Comparison of ENCODE assay signal across 12 cellular contexts in the genomic region with DNA sequence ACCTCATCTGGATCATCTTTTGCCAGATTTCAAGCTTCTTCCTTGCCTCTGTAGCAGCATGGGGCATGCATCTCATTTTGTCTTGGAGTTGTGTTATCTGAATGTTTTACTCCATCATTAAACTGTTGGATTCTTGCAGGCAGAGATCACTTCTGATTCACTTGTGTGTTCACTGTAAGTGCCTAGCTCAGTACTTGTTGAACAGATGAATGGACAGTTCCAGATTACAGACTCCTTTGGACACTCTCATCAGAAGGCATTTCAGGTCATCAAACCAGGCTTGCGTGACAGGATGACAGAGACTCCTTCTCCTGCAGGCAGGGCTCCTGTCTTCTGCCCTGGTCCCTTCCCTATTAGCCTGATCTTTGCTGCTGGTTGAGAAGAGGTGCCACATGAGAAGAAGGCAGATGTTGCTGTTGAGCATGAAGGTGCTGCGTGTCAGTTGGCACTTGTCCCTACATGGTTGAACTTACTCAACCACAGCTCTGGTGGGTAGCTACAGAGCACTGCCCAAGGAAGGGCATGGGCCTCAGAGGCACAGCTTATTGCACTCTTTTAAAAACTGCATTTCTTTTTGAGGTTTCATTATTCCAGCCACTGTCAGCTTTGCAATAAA. TPM values are rescaled to one million over a fixed set of nuclear protein-coding genes. Genes with fewer than 3 reads are reported as not detected.
A peak's percentile ranks its signal among the peaks of the same experiment; 100 is the strongest.
DNase-seq lines count a peak whose midpoint lies in the region; TF ChIP-seq lines count a peak whose summit lies in the region.
"Had no signal": no experiment of that assay in that cellular context is flagged by ENCODE, and none has a peak within 500 bp of the region (broad histone marks: within the 10 kb centered on the region; RNA-seq: fewer than 3 reads in every experiment).

No MANE protein-coding gene starts in this region.

- POLR2A ChIA-PET in CD8-positive, alpha-beta memory T cell (lab: Charles Lee): no interaction called here

- no peaks in the 10 kb centered on the region for H3K27me3 ChIP-seq in CD8-positive, alpha-beta memory T cell (ENCODE audit: insufficient read depth, low read length, poor library complexity, severe bottlenecking)
- H3K27me3 ChIP-seq in MM.1S (replicated peaks; ENCODE audit: insufficient read depth, low read length): no peaks in the 10 kb centered on the region
- no peaks in the 10 kb centered on the region for H3K27me3 ChIP-seq in sigmoid colon

- H3K4me2 ChIP-seq in MM.1S (ENCODE audit: low read depth, low read length): peak overlapping the region; percentile 67

- H3K4me1 ChIP-seq in CD8-positive, alpha-beta memory T cell (ENCODE audit: insufficient read depth, low read length): peaks cover 79% of the 10 kb centered on the region
- H3K4me1 ChIP-seq in MM.1S (ENCODE audit: low read length): peaks cover 92% of the 10 kb centered on the region
- peaks cover 0 to 77% (median 75%) of the 10 kb centered on the region in 4 donors for H3K4me1 ChIP-seq in sigmoid colon

- TF ChIP-seq CTCF in MM.1S (IDR thresholded peaks at IDR 0.05; ENCODE audit: low read length): no peak
- no peak for TF ChIP-seq CTCF in fibroblast of mammary gland (conservative IDR thresholded peaks at IDR 0.05; ENCODE audit: control insufficient read depth, insufficient read depth, low read depth, low read length)
- no peak for TF ChIP-seq CTCF in sigmoid colon (IDR thresholded peaks at IDR 0.05)

- H3K79me2 ChIP-seq in MM.1S (ENCODE audit: low read length): peaks cover 97% of the 10 kb centered on the region

- no peak overlapping the region for H3K27ac ChIP-seq in CD8-positive, alpha-beta memory T cell (ENCODE audit: low read depth, low read length)
- H3K27ac ChIP-seq in MM.1S (ENCODE audit: low read length): peak overlapping the region; percentile 97
- peak overlapping the region; percentile 66 to 82 (median 70) for H3K27ac ChIP-seq in sigmoid colon
- H3K27ac ChIP-seq: epithelial cell of prostate had no signal

- H3K9ac ChIP-seq in MM.1S (ENCODE audit: low read length): peak overlapping the region; percentile 73

- H3K27me3 Mint-ChIP-seq in CD8-positive, alpha-beta memory T cell: no peaks in the 10 kb centered on the region

- H3K9me2 ChIP-seq in MM.1S (replicated peaks; ENCODE audit: insufficient read depth, low read length): no peaks in the 10 kb centered on the region

- DNase-seq in CD8-positive, alpha-beta memory T cell: no peak
- no peak for DNase-seq in MM.1S
- DNase-seq in fibroblast of mammary gland (ENCODE audit: low read depth): peak; percentile 29
- peak; percentile 43 for DNase-seq in sigmoid colon
- DNase-seq in NCI-H82 treated with DMSO at 0.1 percent for 48 hours (lab: John Stamatoyannopoulos, UW; ENCODE audit: unreplicated experiment): no peak
- DNase-seq in NCI-H1092 (lab: John Stamatoyannopoulos, UW): no peak
- DNase-seq in DMS53 (lab: John Stamatoyannopoulos, UW): no peak
- DNase-seq: cerebellar nuclear complex, H7, MV-4-11 had no signal

- H3K9me3 Mint-ChIP-seq in CD8-positive, alpha-beta memory T cell: no peaks in the 10 kb centered on the region

- intact Hi-C loops in sigmoid colon (cut with DNase I): loop anchor here (5.0 kb wide), 1 partner anchor 46 kb away; no protein-coding TSS in a partner anchor

- 80 to 92% methylated on average over 2 of the region's 2 CpGs for WGBS in sigmoid colon, 2 donors

- peaks cover 14% of the 10 kb centered on the region for H3K36me3 ChIP-seq in CD8-positive, alpha-beta memory T cell (ENCODE audit: insufficient read depth, low read length)
- peaks cover 14% of the 10 kb centered on the region for H3K36me3 ChIP-seq in MM.1S (replicated peaks; ENCODE audit: insufficient read depth, low read length)
- no peaks in the 10 kb centered on the region for H3K36me3 ChIP-seq in sigmoid colon

- peak overlapping the region; percentile 61 to 90 (median 81) for H3K27ac Mint-ChIP-seq in CD8-positive, alpha-beta memory T cell

- H3K9me3 ChIP-seq in CD8-positive, alpha-beta memory T cell (ENCODE audit: low read length): no peaks in the 10 kb centered on the region
- no peaks in the 10 kb centered on the region for H3K9me3 ChIP-seq in MM.1S (replicated peaks; ENCODE audit: insufficient read depth, low read length)
- H3K9me3 ChIP-seq in sigmoid colon: no peaks in the 10 kb centered on the region

- H3K4me3 ChIP-seq in CD8-positive, alpha-beta memory T cell (ENCODE audit: low read length): no peak overlapping the region
- H3K4me3 ChIP-seq in MM.1S (ENCODE audit: low read length) (no peak overlapping the region), fibroblast of mammary gland (ENCODE audit: control insufficient read depth, low read depth, low read length) (no peak overlapping the region), sigmoid colon (no peak overlapping the region)
- H3K4me3 ChIP-seq: lung had no signal

- H3K4me1 Mint-ChIP-seq in CD8-positive, alpha-beta memory T cell: peaks cover 90 to 96% (median 96%) of the 10 kb centered on the region in 3 donors

- H4K20me1 ChIP-seq in MM.1S (ENCODE audit: insufficient read depth, low read length): no peaks in the 10 kb centered on the region

- H3F3A ChIP-seq in MM.1S (ENCODE audit: insufficient read depth, low read length): peaks cover 68% of the 10 kb centered on the region

- TF ChIP-seq EP300 in sigmoid colon (IDR thresholded peaks at IDR 0.05): no peak

- CTCF ChIA-PET in CD8-positive, alpha-beta memory T cell (lab: Charles Lee): interaction anchor here (0.7 to 1.8 kb wide), 4 partner anchors 13 to 22 kb away, joined by 3 to 11 read pairs (median 4); no protein-coding TSS in a partner anchor

- H3K4me3 Mint-ChIP-seq in CD8-positive, alpha-beta memory T cell: peak overlapping the region in 4 of 7 donors; percentile 0 to 57 (median 24)

- peaks cover 1 to 62% (median 7%) of the 10 kb centered on the region in 3 donors for H3K36me3 Mint-ChIP-seq in CD8-positive, alpha-beta memory T cell

- TF ChIP-seq POLR2A in sigmoid colon (IDR thresholded peaks at IDR 0.05): no peak

- no peak overlapping the region for H2AFZ ChIP-seq in MM.1S (ENCODE audit: low read length)

RNA-seq across cellular contexts. Expression of a gene that starts 58.9 kb away (rescaled TPM):
- total RNA-seq in CD8-positive, alpha-beta memory T cell: 10 to 100 TPM; 41.0 to 46.9 TPM
- 61.4 TPM for polyA plus RNA-seq in CD8-positive, alpha-beta memory T cell
- total RNA-seq in sigmoid colon: 10 to 100 TPM; 30.4 to 49.9 (median 39.9) TPM
- polyA plus RNA-seq in sigmoid colon: 10 to 100 TPM in 1 of 3 donors, 1 to 10 TPM in 2; 1.8 to 12.2 (median 2.3) TPM

Comparison
In these comparisons a context has a peak if more than half of its experiments do, and no peak if none do; other contexts are left out.
1. DNase-seq: peak in fibroblast of mammary gland (single experiment) and sigmoid colon (single experiment); none in CD8-positive, alpha-beta memory T cell (0 of 5), MM.1S (single experiment), NCI-H82 treated with DMSO at 0.1 percent for 48 hours (single experiment), NCI-H1092 (single experiment) and DMS53 (single experiment).